Comparison of ENCODE assay signal across 8 cellular contexts in the genomic region with DNA sequence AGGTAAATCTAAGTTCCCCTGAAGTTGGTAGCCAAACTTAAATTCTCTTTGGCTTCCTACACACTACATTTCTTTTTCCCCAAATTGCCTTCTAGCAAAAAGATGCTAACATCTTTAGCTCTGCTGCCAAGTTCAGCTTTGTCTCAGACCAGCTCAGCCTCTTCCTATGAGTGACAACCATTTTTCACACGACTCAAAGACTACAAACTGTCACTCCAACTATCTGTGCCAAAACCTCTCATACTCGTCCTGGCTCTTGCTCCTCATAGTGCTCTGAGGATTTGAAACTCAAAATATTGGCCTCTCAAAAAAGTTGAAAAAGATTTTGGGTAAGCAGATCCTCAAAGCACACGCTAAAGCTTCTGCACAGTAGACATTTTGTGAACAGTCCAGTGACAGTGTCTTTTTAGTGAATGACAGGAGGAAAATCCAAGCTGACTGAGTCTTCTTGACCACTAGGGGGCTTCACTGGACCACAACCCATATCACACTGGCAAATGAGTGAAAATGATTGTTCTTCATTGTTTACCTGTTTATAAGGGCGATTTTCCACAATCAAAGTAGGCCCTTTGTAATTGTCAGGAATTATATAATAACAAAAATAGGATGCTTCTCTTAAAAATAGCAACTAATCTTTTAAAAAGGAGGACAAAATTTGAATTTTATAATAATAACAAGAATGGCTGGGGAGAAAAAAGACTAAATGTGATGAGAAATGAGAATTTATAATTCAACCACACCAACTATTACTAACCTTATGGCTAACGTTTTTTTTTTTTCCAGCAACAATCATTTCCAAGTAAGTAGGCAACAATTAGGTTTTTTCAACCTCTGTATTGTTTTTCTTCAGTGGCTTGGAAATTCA.
DNase-seq lines count a peak whose midpoint lies in the region; ATAC-seq and TF ChIP-seq lines count a peak whose summit lies in the region.

No MANE protein-coding gene starts in this region.

- peaks cover 4% of the 10 kb centered on the region for H3K4me1 Mint-ChIP-seq in activated T-cell treated with anti-CD3 and anti-CD28 coated beads, Interleukin-2, amount 50 U/mL, for 24 hours (ENCODE audit: low read depth)
- no peaks in the 10 kb centered on the region for H3K4me1 Mint-ChIP-seq in activated CD4-positive, alpha-beta memory T cell treated with anti-CD3 and anti-CD28 coated beads for 36 hours (ENCODE audit: low read depth)

- H3K4me3 Mint-ChIP-seq in activated T-cell treated with anti-CD3 and anti-CD28 coated beads, Interleukin-2, amount 50 U/mL, for 24 hours, result no peak overlapping the region
- H3K4me3 Mint-ChIP-seq in activated CD4-positive, alpha-beta memory T cell treated with anti-CD3 and anti-CD28 coated beads for 36 hours, result no peak overlapping the region

- H3K27me3 Mint-ChIP-seq in activated T-cell treated with anti-CD3 and anti-CD28 coated beads, Interleukin-2, amount 50 U/mL, for 24 hours, result no peaks in the 10 kb centered on the region
- no peaks in the 10 kb centered on the region for H3K27me3 Mint-ChIP-seq in activated CD4-positive, alpha-beta memory T cell treated with anti-CD3 and anti-CD28 coated beads for 36 hours

- peaks cover 77% of the 10 kb centered on the region for H3K36me3 Mint-ChIP-seq in activated T-cell treated with anti-CD3 and anti-CD28 coated beads, Interleukin-2, amount 50 U/mL, for 24 hours (ENCODE audit: low read depth)
- H3K36me3 Mint-ChIP-seq in activated CD4-positive, alpha-beta memory T cell treated with anti-CD3 and anti-CD28 coated beads for 36 hours, result peaks cover 21% of the 10 kb centered on the region

- intact Hi-C loops in activated CD4-positive, alpha-beta memory T cell treated with anti-CD3 and anti-CD28 coated beads for 36 hours (cut with micrococcal nuclease), result loop anchor here (1.0 to 5.0 kb wide), 3 partner anchors 80 to 366 kb away; no protein-coding TSS in a partner anchor

- H3K4me3 ChIP-seq in fibroblast of the aortic adventitia (ENCODE audit: low read depth, low read length), result no peak overlapping the region

- DNase-seq in activated T-cell treated with anti-CD3 and anti-CD28 coated beads, Interleukin-2, amount 50 U/mL, for 24 hours, result no peak
- DNase-seq in activated T-cell treated with anti-CD3 and anti-CD28 coated beads, Interleukin-2, amount 50 U/mL, for 48 hours, result no peak
- DNase-seq in NCI-H2196 treated with DMSO at 0.1 percent for 48 hours (lab: John Stamatoyannopoulos, UW; ENCODE audit: unreplicated experiment) (peak; percentile 20), fibroblast of the aortic adventitia (ENCODE audit: low read depth) (peak; percentile 56), nucleus accumbens (lab: John Stamatoyannopoulos, UW) (peak in 32 of 56 donors; percentile 4 to 64 (median 25))
- DNase-seq in activated CD4-positive, alpha-beta memory T cell treated with anti-CD3 and anti-CD28 coated beads for 36 hours, result peak; percentile 20

- H3K27ac Mint-ChIP-seq in activated T-cell treated with anti-CD3 and anti-CD28 coated beads, Interleukin-2, amount 50 U/mL, for 24 hours, result peak overlapping the region; percentile 78
- H3K27ac Mint-ChIP-seq in activated CD4-positive, alpha-beta memory T cell treated with anti-CD3 and anti-CD28 coated beads for 36 hours, result peak overlapping the region; percentile 26

- peak; percentile 55 for ATAC-seq in HG02623 (IDR thresholded peaks at IDR 0.05; ENCODE audit: unreplicated experiment)
- no peak for ATAC-seq in GM21423 (IDR thresholded peaks at IDR 0.05; ENCODE audit: unreplicated experiment)

- TF ChIP-seq CTCF in fibroblast of the aortic adventitia (IDR thresholded peaks at IDR 0.05; ENCODE audit: insufficient read depth, low read length), result peak; percentile 84

- POLR2A ChIA-PET in activated CD4-positive, alpha-beta memory T cell treated with anti-CD3 and anti-CD28 coated beads for 36 hours (lab: Charles Lee), result interaction anchor here (0.9 kb wide), 1 partner anchor 84 kb away, joined by 3 read pairs; no protein-coding TSS in a partner anchor

- CTCF ChIA-PET in activated CD4-positive, alpha-beta memory T cell treated with anti-CD3 and anti-CD28 coated beads for 36 hours (lab: Charles Lee), result interaction anchor here (0.7 to 1.7 kb wide), 14 partner anchors 8 to 366 kb away, joined by 3 to 8 read pairs (median 4); no protein-coding TSS in a partner anchor

- H3K9me3 Mint-ChIP-seq in activated T-cell treated with anti-CD3 and anti-CD28 coated beads, Interleukin-2, amount 50 U/mL, for 24 hours, result no peaks in the 10 kb centered on the region
- no peaks in the 10 kb centered on the region for H3K9me3 Mint-ChIP-seq in activated CD4-positive, alpha-beta memory T cell treated with anti-CD3 and anti-CD28 coated beads for 36 hours

Comparison
In these comparisons a context has a peak if more than half of its experiments do, and no peak if none do; other contexts are left out.
1. DNase-seq: peak in NCI-H2196 treated with DMSO at 0.1 percent for 48 hours (single experiment), activated CD4-positive, alpha-beta memory T cell treated with anti-CD3 and anti-CD28 coated beads for 36 hours (single experiment), fibroblast of the aortic adventitia (single experiment) and nucleus accumbens (32 of 56); none in activated T-cell treated with anti-CD3 and anti-CD28 coated beads, Interleukin-2, amount 50 U/mL, for 24 hours (single experiment) and activated T-cell treated with anti-CD3 and anti-CD28 coated beads, Interleukin-2, amount 50 U/mL, for 48 hours (0 of 2).